Comparison of ENCODE assay signal across 2 cellular contexts in the genomic region with DNA sequence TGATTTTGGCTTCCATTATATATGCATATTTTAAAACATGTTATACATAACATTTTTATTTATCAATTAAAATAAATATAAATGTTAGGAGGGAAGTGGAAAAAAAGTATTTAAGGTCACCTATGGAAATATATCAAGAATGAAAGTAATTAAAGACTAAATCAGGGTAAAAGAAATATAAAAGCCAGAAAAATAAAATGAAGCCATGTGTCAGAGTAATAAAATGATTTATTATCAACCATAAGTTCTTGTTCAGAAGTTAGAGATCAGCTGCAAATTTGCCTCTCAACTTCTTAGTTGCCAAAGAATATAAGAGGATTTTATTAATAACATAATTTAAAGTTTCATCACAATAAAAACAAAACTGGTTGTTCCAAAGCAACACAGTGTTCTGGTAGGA.
A peak's percentile ranks its signal among the peaks of the same experiment; 100 is the strongest.
TF ChIP-seq lines count a peak whose summit lies in the region.

No MANE protein-coding gene starts in this region.

TF ChIP-seq in GM23338, 12 proteins besides CTCF, POLR2A, EP300 and RAD21 (continued from another document and continues in another):
- TF ChIP-seq, protein P1, sequence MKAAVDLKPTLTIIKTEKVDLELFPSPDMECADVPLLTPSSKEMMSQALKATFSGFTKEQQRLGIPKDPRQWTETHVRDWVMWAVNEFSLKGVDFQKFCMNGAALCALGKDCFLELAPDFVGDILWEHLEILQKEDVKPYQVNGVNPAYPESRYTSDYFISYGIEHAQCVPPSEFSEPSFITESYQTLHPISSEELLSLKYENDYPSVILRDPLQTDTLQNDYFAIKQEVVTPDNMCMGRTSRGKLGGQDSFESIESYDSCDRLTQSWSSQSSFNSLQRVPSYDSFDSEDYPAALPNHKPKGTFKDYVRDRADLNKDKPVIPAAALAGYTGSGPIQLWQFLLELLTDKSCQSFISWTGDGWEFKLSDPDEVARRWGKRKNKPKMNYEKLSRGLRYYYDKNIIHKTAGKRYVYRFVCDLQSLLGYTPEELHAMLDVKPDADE (IDR thresholded peaks at IDR 0.05): no peak
- TF ChIP-seq CREB1 (CRISPR knock-in tag; IDR thresholded peaks at IDR 0.05; ENCODE audit: low read depth) (no peak), JUNB (IDR thresholded peaks at IDR 0.05; ENCODE audit: unreplicated experiment) (no peak), ZNF114 (CRISPR knock-in tag; IDR thresholded peaks at IDR 0.05) (no peak), EZH2phosphoT487 (IDR thresholded peaks at IDR 0.05; ENCODE audit: unreplicated experiment) (no peak), EZH2 (IDR thresholded peaks at IDR 0.05; ENCODE audit: low read depth, unreplicated experiment) (no peak), ZNF331 (CRISPR knock-in tag; IDR thresholded peaks at IDR 0.05; ENCODE audit: low read depth) (no peak), STAT1 (IDR thresholded peaks at IDR 0.05; ENCODE audit: unreplicated experiment) (no peak), POLR2AphosphoS5 (IDR thresholded peaks at IDR 0.05; ENCODE audit: low read depth) (no peak)
- TF ChIP-seq, protein P2, sequence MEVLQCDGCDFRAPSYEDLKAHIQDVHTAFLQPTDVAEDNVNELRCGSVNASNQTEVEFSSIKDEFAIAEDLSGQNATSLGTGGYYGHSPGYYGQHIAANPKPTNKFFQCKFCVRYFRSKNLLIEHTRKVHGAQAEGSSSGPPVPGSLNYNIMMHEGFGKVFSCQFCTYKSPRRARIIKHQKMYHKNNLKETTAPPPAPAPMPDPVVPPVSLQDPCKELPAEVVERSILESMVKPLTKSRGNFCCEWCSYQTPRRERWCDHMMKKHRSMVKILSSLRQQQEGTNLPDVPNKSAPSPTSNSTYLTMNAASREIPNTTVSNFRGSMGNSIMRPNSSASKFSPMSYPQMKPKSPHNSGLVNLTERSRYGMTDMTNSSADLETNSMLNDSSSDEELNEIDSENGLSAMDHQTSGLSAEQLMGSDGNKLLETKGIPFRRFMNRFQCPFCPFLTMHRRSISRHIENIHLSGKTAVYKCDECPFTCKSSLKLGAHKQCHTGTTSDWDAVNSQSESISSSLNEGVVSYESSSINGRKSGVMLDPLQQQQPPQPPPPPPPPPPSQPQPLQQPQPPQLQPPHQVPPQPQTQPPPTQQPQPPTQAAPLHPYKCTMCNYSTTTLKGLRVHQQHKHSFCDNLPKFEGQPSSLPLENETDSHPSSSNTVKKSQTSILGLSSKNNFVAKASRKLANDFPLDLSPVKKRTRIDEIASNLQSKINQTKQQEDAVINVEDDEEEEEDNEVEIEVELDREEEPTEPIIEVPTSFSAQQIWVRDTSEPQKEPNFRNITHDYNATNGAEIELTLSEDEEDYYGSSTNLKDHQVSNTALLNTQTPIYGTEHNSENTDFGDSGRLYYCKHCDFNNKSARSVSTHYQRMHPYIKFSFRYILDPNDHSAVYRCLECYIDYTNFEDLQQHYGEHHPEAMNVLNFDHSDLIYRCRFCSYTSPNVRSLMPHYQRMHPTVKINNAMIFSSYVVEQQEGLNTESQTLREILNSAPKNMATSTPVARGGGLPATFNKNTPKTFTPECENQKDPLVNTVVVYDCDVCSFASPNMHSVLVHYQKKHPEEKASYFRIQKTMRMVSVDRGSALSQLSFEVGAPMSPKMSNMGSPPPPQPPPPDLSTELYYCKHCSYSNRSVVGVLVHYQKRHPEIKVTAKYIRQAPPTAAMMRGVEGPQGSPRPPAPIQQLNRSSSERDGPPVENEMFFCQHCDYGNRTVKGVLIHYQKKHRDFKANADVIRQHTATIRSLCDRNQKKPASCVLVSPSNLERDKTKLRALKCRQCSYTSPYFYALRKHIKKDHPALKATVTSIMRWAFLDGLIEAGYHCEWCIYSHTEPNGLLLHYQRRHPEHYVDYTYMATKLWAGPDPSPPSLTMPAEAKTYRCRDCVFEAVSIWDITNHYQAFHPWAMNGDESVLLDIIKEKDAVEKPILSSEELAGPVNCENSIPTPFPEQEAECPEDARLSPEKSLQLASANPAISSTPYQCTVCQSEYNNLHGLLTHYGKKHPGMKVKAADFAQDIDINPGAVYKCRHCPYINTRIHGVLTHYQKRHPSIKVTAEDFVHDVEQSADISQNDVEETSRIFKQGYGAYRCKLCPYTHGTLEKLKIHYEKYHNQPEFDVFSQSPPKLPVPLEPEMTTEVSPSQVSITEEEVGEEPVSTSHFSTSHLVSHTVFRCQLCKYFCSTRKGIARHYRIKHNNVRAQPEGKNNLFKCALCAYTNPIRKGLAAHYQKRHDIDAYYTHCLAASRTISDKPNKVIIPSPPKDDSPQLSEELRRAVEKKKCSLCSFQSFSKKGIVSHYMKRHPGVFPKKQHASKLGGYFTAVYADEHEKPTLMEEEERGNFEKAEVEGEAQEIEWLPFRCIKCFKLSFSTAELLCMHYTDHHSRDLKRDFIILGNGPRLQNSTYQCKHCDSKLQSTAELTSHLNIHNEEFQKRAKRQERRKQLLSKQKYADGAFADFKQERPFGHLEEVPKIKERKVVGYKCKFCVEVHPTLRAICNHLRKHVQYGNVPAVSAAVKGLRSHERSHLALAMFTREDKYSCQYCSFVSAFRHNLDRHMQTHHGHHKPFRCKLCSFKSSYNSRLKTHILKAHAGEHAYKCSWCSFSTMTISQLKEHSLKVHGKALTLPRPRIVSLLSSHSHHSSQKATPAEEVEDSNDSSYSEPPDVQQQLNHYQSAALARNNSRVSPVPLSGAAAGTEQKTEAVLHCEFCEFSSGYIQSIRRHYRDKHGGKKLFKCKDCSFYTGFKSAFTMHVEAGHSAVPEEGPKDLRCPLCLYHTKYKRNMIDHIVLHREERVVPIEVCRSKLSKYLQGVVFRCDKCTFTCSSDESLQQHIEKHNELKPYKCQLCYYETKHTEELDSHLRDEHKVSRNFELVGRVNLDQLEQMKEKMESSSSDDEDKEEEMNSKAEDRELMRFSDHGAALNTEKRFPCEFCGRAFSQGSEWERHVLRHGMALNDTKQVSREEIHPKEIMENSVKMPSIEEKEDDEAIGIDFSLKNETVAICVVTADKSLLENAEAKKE (CRISPR knock-in tag; IDR thresholded peaks at IDR 0.05): no peak

TF ChIP-seq in K562, 482 proteins besides CTCF, POLR2A, EP300 and RAD21 (continued from another document):
- TF ChIP-seq, protein P3, sequence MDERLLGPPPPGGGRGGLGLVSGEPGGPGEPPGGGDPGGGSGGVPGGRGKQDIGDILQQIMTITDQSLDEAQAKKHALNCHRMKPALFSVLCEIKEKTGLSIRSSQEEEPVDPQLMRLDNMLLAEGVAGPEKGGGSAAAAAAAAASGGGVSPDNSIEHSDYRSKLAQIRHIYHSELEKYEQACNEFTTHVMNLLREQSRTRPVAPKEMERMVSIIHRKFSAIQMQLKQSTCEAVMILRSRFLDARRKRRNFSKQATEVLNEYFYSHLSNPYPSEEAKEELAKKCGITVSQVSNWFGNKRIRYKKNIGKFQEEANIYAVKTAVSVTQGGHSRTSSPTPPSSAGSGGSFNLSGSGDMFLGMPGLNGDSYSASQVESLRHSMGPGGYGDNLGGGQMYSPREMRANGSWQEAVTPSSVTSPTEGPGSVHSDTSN (CRISPR knock-in tag; IDR thresholded peaks at IDR 0.05; ENCODE audit: low read depth): no peak
- TF ChIP-seq, protein P3 (tag; conservative IDR thresholded peaks at IDR 0.05; ENCODE audit: low read depth): 0 out of 2 replicates have a peak, but pooled peaks have one; percentile 19
- TF ChIP-seq, protein P4, sequence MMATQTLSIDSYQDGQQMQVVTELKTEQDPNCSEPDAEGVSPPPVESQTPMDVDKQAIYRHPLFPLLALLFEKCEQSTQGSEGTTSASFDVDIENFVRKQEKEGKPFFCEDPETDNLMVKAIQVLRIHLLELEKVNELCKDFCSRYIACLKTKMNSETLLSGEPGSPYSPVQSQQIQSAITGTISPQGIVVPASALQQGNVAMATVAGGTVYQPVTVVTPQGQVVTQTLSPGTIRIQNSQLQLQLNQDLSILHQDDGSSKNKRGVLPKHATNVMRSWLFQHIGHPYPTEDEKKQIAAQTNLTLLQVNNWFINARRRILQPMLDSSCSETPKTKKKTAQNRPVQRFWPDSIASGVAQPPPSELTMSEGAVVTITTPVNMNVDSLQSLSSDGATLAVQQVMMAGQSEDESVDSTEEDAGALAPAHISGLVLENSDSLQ (IDR thresholded peaks at IDR 0.05): peak; percentile 69
- TF ChIP-seq JUN (IDR thresholded peaks at IDR 0.05; ENCODE audit: borderline replicate concordance, low read depth, low read length) (no peak), JUN (CRISPR knock-in tag; IDR thresholded peaks at IDR 0.05; ENCODE audit: borderline replicate concordance) (no peak)
TF ChIP-seq in K562: peak in this region for 2.
